8 cellular contexts compared by ENCODE assay signal in the genomic region with DNA sequence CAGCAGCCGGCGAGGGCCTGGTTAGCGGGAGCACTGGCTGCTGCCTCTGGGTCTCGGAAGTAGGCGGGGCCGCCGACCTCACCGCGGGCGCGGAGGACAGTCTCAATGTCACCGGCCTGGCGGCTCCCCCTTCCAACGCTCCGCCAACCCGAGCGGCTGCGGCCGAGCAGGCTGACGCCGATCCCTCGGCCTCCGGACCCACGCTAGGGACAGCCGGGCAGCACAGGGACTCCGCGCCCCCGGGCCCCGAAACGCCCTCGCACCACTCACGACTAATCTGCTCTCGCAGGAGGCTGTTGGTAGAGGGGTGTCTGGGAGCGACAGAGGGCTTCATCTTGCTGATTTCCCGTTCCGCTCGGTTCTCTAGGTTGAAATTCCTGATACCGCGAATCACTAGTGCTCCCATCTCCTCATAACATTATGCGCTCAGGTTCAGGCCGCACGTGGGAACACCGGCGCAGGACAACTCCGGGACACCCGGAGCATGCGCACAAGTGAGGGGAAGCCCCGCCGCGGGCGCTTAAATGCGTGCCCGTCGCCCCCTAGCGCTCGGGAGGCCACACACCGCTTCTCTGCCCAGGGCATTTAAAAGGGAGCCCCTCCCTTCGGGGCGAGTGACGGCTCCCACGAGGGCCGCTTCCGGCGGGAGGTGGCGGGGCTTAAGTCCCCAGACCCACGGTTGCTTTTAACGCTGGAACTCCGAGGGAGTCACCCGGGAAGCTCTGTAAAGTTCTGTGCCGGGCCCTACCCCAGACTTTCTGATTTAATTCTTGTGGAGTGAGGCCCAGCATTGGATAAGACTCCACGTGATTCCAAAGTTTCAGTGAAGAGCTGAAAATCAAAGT. TPM values are rescaled to one million over a fixed set of nuclear protein-coding genes. Genes with fewer than 3 reads are reported as not detected.
DNase-seq lines count a peak whose midpoint lies in the region; ATAC-seq and TF ChIP-seq lines count a peak whose summit lies in the region.

A gene (minus strand): TSS at position 496 of the 845 bp plus-strand sequence. CDS start 90 bp downstream, at position 406.

- H3K4me3 Mint-ChIP-seq in CD4-positive, CD25-positive, alpha-beta regulatory T cell, result peak within 1 kb of the TSS; percentile 93 to 100 (median 95)

- peaks cover 24% of the 10 kb centered on the region for H3K4me1 ChIP-seq in CD4-positive, CD25-positive, alpha-beta regulatory T cell (ENCODE audit: control insufficient read depth, insufficient read depth, low read length, poor library complexity, severe bottlenecking)
- peaks cover 0 to 23% (median 7%) of the 10 kb centered on the region in 4 donors for H3K4me1 ChIP-seq in right lobe of liver

- H3K36me3 Mint-ChIP-seq in CD4-positive, CD25-positive, alpha-beta regulatory T cell, result peaks cover 3% of the 10 kb centered on the region

- H3K9me3 Mint-ChIP-seq in CD4-positive, CD25-positive, alpha-beta regulatory T cell, result no peaks in the 10 kb centered on the region

- H3K27ac ChIP-seq in CD4-positive, CD25-positive, alpha-beta regulatory T cell (ENCODE audit: insufficient read depth, low read length, poor library complexity, severe bottlenecking), result peak within 1 kb of the TSS; percentile 93
- peak within 1 kb of the TSS; percentile 84 to 90 (median 88) for H3K27ac ChIP-seq in right lobe of liver

- TF ChIP-seq CTCF in right lobe of liver (IDR thresholded peaks at IDR 0.05), result peak; percentile 96 to 97 (median 96)

- peaks cover 24 to 42% (median 35%) of the 10 kb centered on the region in 4 donors for H3K4me1 Mint-ChIP-seq in CD4-positive, CD25-positive, alpha-beta regulatory T cell

- peaks cover 29% of the 10 kb centered on the region for H3K36me3 ChIP-seq in CD4-positive, CD25-positive, alpha-beta regulatory T cell (ENCODE audit: control insufficient read depth, insufficient read depth, low read length)
- H3K36me3 ChIP-seq in right lobe of liver, result peaks cover 0 to 31% (median 13%) of the 10 kb centered on the region in 4 donors

- WGBS in right lobe of liver (ENCODE audit: insufficient coverage, low coverage, low lambda C conversion rate, missing lambda C conversion rate), result under 1% methylated on average over 31 of the region's 71 CpGs

- H3K4me3 ChIP-seq in CD4-positive, CD25-positive, alpha-beta regulatory T cell (ENCODE audit: low read depth, low read length), result peak within 1 kb of the TSS; percentile 96
- H3K4me3 ChIP-seq in right lobe of liver, result peak within 1 kb of the TSS; percentile 86 to 95 (median 87)

- peak within 1 kb of the TSS; percentile 44 to 91 (median 91) for H3K27ac Mint-ChIP-seq in CD4-positive, CD25-positive, alpha-beta regulatory T cell

- DNase-seq in CD4-positive, CD25-positive, alpha-beta regulatory T cell, result peak; percentile 94 to 96 (median 94)
- peak; percentile 95 for DNase-seq in NCI-H748 treated with DMSO at 0.1 percent for 48 hours (lab: John Stamatoyannopoulos, UW)
- DNase-seq in activated CD4-positive, alpha-beta T cell treated with anti-CD3 and anti-CD28 coated beads, Interleukin-2, amount 50 U/mL, for 4 hours, result peak; percentile 93 to 94
- peak; percentile 97 for DNase-seq in dermis blood vessel endothelial cell
- DNase-seq in right lobe of liver, result peak; percentile 96 to 98 (median 98)
- DNase-seq in stimulated activated CD4-positive, alpha-beta T cell treated with anti-CD3 and anti-CD28 coated beads, Interleukin-4, amount 100 ng/mL, for 4 hours, result peak; percentile 95

- peak; percentile 82 for TF ChIP-seq POLR2A in right lobe of liver (IDR thresholded peaks at IDR 0.05)

- peak; percentile 93 to 94 for ATAC-seq in CD4-positive, CD25-positive, alpha-beta regulatory T cell (ENCODE audit: low read depth in 2 of 2)
- ATAC-seq in GM19395 (IDR thresholded peaks at IDR 0.05; ENCODE audit: unreplicated experiment), result peak; percentile 91
- ATAC-seq in HG03565 (IDR thresholded peaks at IDR 0.05; ENCODE audit: unreplicated experiment), result peak; percentile 83
- ATAC-seq in right lobe of liver, result peak; percentile 97 to 99 (median 98)

- H3K9me3 ChIP-seq in CD4-positive, CD25-positive, alpha-beta regulatory T cell (ENCODE audit: control insufficient read depth in 2 of 2, low read length in 2 of 2), result no peaks in the 10 kb centered on the region
- no peaks in the 10 kb centered on the region for H3K9me3 ChIP-seq in right lobe of liver

- intact Hi-C loops in right lobe of liver (cut with DNase I), result no loop called here

- peaks cover 5% of the 10 kb centered on the region for H3K27me3 ChIP-seq in CD4-positive, CD25-positive, alpha-beta regulatory T cell (ENCODE audit: control insufficient read depth, insufficient read depth, low read length)
- no peaks in the 10 kb centered on the region for H3K27me3 ChIP-seq in right lobe of liver

- H3K27me3 Mint-ChIP-seq in CD4-positive, CD25-positive, alpha-beta regulatory T cell, result peaks cover 23% of the 10 kb centered on the region

RNA-seq across cellular contexts. Expression of the gene that starts here (rescaled TPM):
- 25.6 TPM for total RNA-seq in CD4-positive, CD25-positive, alpha-beta regulatory T cell
- polyA plus RNA-seq in CD4-positive, CD25-positive, alpha-beta regulatory T cell, result 10 to 100 TPM; 64.2 to 88.7 (median 71.9) TPM
- 8.0 and 10.2 TPM in 2 replicates for total RNA-seq in dermis blood vessel endothelial cell
- 10 to 100 TPM; 16.0 to 32.8 (median 27.1) TPM for total RNA-seq in right lobe of liver

Comparison
In these comparisons a context has a peak if more than half of its experiments do, and no peak if none do; other contexts are left out.
1. Peak in every context shown above with its lines: DNase-seq, ATAC-seq, H3K4me3 ChIP-seq and H3K27ac ChIP-seq.